Comparison of ENCODE assay signal across 8 cellular contexts in genomic region chr5:179518369-179518768, GRCh38. TPM values are rescaled to one million over a fixed set of nuclear protein-coding genes. Genes with fewer than 3 reads are reported as not detected.
DNase-seq lines count a peak whose midpoint lies in the region; ATAC-seq, FAIRE-seq and TF ChIP-seq lines count a peak whose summit lies in the region.
"Not testable (repeated sequence)": the region's sequence is repeated elsewhere in the genome, so short reads cannot be mapped to it uniquely, and the experiment has no call there.

No MANE protein-coding gene starts in this region.

- H3K36me3 ChIP-seq in OCI-LY3 (replicated peaks; ENCODE audit: low read depth, low read length): not testable (repeated sequence)

- not testable (repeated sequence) for H3K4me3 Mint-ChIP-seq in memory B cell

- not testable (repeated sequence) for TF ChIP-seq CTCF in OCI-LY3 (IDR thresholded peaks at IDR 0.05; ENCODE audit: low read depth, low read length)

- not testable (repeated sequence) for H3K27me3 ChIP-seq in OCI-LY3 (ENCODE audit: low read depth, low read length)

- H2AFZ ChIP-seq in OCI-LY3 (ENCODE audit: low read depth, low read length): not testable (repeated sequence)

- not testable (repeated sequence) for TF ChIP-seq POLR2A in GM12892 (IDR thresholded peaks at IDR 0.05; ENCODE audit: low read depth, low read length)

- not testable (repeated sequence) for H3K4me1 Mint-ChIP-seq in memory B cell

- not testable (repeated sequence) for H3K27me3 Mint-ChIP-seq in memory B cell

- ATAC-seq in GM18868 (IDR thresholded peaks at IDR 0.05; ENCODE audit: unreplicated experiment) (peak; percentile 84), GM19468 (IDR thresholded peaks at IDR 0.05; ENCODE audit: extremely low read depth, unreplicated experiment) (peak; percentile 75), HG02588 (IDR thresholded peaks at IDR 0.05; ENCODE audit: unreplicated experiment) (peak; percentile 62), HG02981 (IDR thresholded peaks at IDR 0.05; ENCODE audit: unreplicated experiment) (peak; percentile 51), HG03354 (IDR thresholded peaks at IDR 0.05; ENCODE audit: poor library complexity, severe bottlenecking, unreplicated experiment) (peak; percentile 68), memory B cell (ENCODE audit: low read depth) (peak; percentile 98)

- not testable (repeated sequence) for H3K9ac ChIP-seq in OCI-LY3 (ENCODE audit: low read length)

- DNase-seq in GM12892 (ENCODE audit: insufficient read length); memory B cell (ENCODE audit: low spot score in 2 of 2): not testable (repeated sequence)

- H3K9me3 ChIP-seq in OCI-LY3 (ENCODE audit: insufficient read depth, low read length): not testable (repeated sequence)

- H3K79me2 ChIP-seq in OCI-LY3 (ENCODE audit: low read length): not testable (repeated sequence)

- H3K4me1 ChIP-seq in OCI-LY3 (ENCODE audit: low read length): not testable (repeated sequence)

- not testable (repeated sequence) for H3K9me3 Mint-ChIP-seq in memory B cell

- peak overlapping the region; percentile 66 for H3K4me3 ChIP-seq in OCI-LY3 (ENCODE audit: low read length)

- H3K36me3 Mint-ChIP-seq in memory B cell: not testable (repeated sequence)

- H4K20me1 ChIP-seq in OCI-LY3 (ENCODE audit: insufficient read depth, low read length): not testable (repeated sequence)

- peak overlapping the region; percentile 54; the same call in 1 of the 2 replicates for H3K4me2 ChIP-seq in OCI-LY3 (ENCODE audit: low read length)

- peak; percentile 67 for FAIRE-seq in GM12892 (lab: Jason Lieb, UNC)

- not testable (repeated sequence) for H3K27ac ChIP-seq in OCI-LY3 (ENCODE audit: low read length)

- H3K27ac Mint-ChIP-seq in memory B cell: not testable (repeated sequence)

RNA-seq across cellular contexts. Expression of gene RUFY1, which starts 32.0 kb away (rescaled TPM):
- 20.5 TPM for polyA plus RNA-seq in GM12892 (2012; ENCODE audit: missing spikeins)
